ENCODE assay signal across 13 cellular contexts in the genomic region with DNA sequence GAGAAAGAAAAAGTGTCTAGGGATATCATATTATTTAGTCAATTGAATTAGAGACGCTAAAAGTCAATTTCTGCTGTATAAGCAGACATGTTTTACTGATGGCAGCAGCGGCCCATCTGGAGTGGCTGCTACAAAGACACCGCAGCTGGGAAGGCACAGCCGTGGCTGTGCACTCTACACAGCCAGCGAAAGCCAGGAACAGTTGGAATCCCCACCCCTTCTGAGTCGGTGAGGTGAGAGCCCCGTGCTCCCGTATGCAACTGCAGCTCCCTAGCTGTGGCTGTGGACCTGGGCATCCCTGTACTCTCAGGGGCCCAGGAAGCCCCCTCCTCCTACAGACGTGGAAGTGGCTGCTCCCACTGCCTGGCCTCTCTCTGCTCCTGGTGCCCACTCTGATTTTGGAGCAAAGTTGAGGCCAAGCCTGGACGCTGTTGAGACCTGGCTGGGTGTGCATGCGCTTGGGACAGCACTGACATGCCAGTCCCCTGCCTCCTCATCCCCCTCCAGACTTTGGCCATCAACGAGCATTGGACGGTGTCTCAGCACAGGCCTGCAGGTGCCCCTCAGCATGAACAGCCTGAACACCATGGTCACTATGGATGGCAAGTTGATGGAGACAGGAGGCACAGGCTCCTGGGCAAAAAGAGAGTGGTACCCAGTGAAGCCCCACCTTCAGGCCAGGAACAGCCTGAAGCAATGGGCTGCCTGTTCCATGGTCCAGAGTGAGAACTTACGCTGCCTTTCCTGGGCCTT.
"Had no signal": no experiment of that assay in that cellular context is flagged by ENCODE, and none has a peak within 500 bp of the region (broad histone marks: within the 10 kb centered on the region; RNA-seq: fewer than 3 reads in every experiment).

No MANE protein-coding gene starts in this region.

- H3K4me3 Mint-ChIP-seq: naive B cell, nephron had no signal

- H3K36me3 ChIP-seq: colonic mucosa, sigmoid colon had no signal

- H3K36me3 Mint-ChIP-seq: naive B cell had no signal

- DNase-seq: colonic mucosa; dermis blood vessel endothelial cell; foreskin keratinocyte; head of caudate nucleus; mesendoderm; naive B cell; sigmoid colon; stimulated activated naive CD4-positive, alpha-beta T cell; trophoblast cell had no signal

- H3K9me3 ChIP-seq: colonic mucosa had no signal

- H3K27me3 Mint-ChIP-seq: naive B cell had no signal

- H3K27ac Mint-ChIP-seq: naive B cell, nephron had no signal

- H3K27ac ChIP-seq: colonic mucosa, foreskin keratinocyte, hepatocyte, sigmoid colon, skin epidermis had no signal

- H3K27me3 ChIP-seq: colonic mucosa, foreskin keratinocyte, hepatocyte, sigmoid colon had no signal

- H3K4me3 ChIP-seq: colonic mucosa, hepatocyte, sigmoid colon, skin epidermis had no signal

- H3K4me1 Mint-ChIP-seq: naive B cell had no signal

- ATAC-seq: foreskin keratinocyte had no signal

- FAIRE-seq: urothelium cell line had no signal

- H3K4me1 ChIP-seq: colonic mucosa, foreskin keratinocyte, sigmoid colon had no signal
